In genomic region chr6:136975089-136975715, GRCh38 we compare ENCODE assay signal across 18 cellular contexts.
"Had no signal": no experiment of that assay in that cellular context is flagged by ENCODE, and none has a peak within 500 bp of the region (broad histone marks: within the 10 kb centered on the region; RNA-seq: fewer than 3 reads in every experiment).

No MANE protein-coding gene starts in this region.

- H3K27me3 ChIP-seq: ascending aorta, breast epithelium, foreskin keratinocyte, uterus had no signal

- ATAC-seq: foreskin keratinocyte; natural killer cell treated with Interleukin-12 subunit alpha and Interleukin-12 subunit beta and Interleukin-15 and Interleukin-18, amount 100 ng/mL, for 72 hours had no signal

- H3K27ac ChIP-seq: ascending aorta, breast epithelium, foreskin keratinocyte, tibial artery, uterus had no signal

- H3K4me3 ChIP-seq: ascending aorta, breast epithelium, tibial artery, uterus had no signal

- H3K36me3 ChIP-seq: ascending aorta, breast epithelium, tibial artery, uterus had no signal

- H3K9me3 ChIP-seq: ascending aorta, breast epithelium, tibial artery, uterus had no signal

- H3K4me1 ChIP-seq: ascending aorta, breast epithelium, foreskin keratinocyte, tibial artery, uterus had no signal

- DNase-seq: activated CD4-positive, alpha-beta T cell treated with anti-CD3 and anti-CD28 coated beads, Interleukin-2, amount 50 U/mL, for 48 hours; activated CD4-positive, CD25-positive, alpha-beta regulatory T cell treated with anti-CD3 and anti-CD28 coated beads, Interleukin-2, amount 50 U/mL, for 72 hours; activated naive CD4-positive, alpha-beta T cell treated with anti-CD3 and anti-CD28 coated beads, Interleukin-2, amount 10 ng/mL, durations not matched to agents 7 days and 5 days; cerebellar nuclear complex; effector memory CD4-positive, alpha-beta T cell; foreskin keratinocyte; glutamatergic neuron; hypothalamus; kidney; left ventricle myocardium superior; mesendoderm; stimulated activated CD4-positive, alpha-beta T cell treated with anti-CD3 and anti-CD28 coated beads, Interleukin-2, amount 100 ng/mL, for 48 hours; stimulated activated naive CD4-positive, alpha-beta T cell; tibial artery; uterus had no signal
